ENCODE assay signal across 2 cellular contexts in genomic region chr1:152968248-152968647, GRCh38.
A peak's percentile ranks its signal among the peaks of the same experiment; 100 is the strongest.
TF ChIP-seq lines count a peak whose summit lies in the region.

No MANE protein-coding gene starts in this region.

TF ChIP-seq in K562, 482 proteins besides CTCF, POLR2A, EP300 and RAD21:
- TF ChIP-seq GATA2 (CRISPR knock-in tag; IDR thresholded peaks at IDR 0.05) (no peak), ZSCAN29 (IDR thresholded peaks at IDR 0.05) (no peak), NR2C2 (CRISPR knock-in tag; IDR thresholded peaks at IDR 0.05) (no peak), NR2C2 (tag; IDR thresholded peaks at IDR 0.05) (peak; percentile 24; the same call in 1 of the 2 replicates), ESRRA (IDR thresholded peaks at IDR 0.05; ENCODE audit: borderline replicate concordance, low read depth) (peak; percentile 53; the same call in 1 of the 2 replicates), ILF3 (IDR thresholded peaks at IDR 0.05; ENCODE audit: borderline replicate concordance) (no peak), SMARCB1 (IDR thresholded peaks at IDR 0.05; ENCODE audit: insufficient read length, low read depth) (no peak)
TF ChIP-seq in K562: peak in this region for 2.

TF ChIP-seq in GM23338, 12 proteins besides CTCF, POLR2A, EP300 and RAD21:
- TF ChIP-seq ZNF462 (CRISPR knock-in tag; IDR thresholded peaks at IDR 0.05) (no peak), JUNB (IDR thresholded peaks at IDR 0.05; ENCODE audit: unreplicated experiment) (no peak), STAT1 (IDR thresholded peaks at IDR 0.05; ENCODE audit: unreplicated experiment) (no peak), POLR2AphosphoS5 (IDR thresholded peaks at IDR 0.05; ENCODE audit: low read depth) (no peak), ZNF114 (CRISPR knock-in tag; IDR thresholded peaks at IDR 0.05) (no peak), EZH2phosphoT487 (IDR thresholded peaks at IDR 0.05; ENCODE audit: unreplicated experiment) (no peak), ZNF331 (CRISPR knock-in tag; IDR thresholded peaks at IDR 0.05; ENCODE audit: low read depth) (no peak), REST (IDR thresholded peaks at IDR 0.05; ENCODE audit: unreplicated experiment) (no peak), CREB1 (CRISPR knock-in tag; IDR thresholded peaks at IDR 0.05; ENCODE audit: low read depth) (no peak), NANOG (IDR thresholded peaks at IDR 0.05; ENCODE audit: borderline replicate concordance) (no peak), EZH2 (IDR thresholded peaks at IDR 0.05; ENCODE audit: low read depth, unreplicated experiment) (no peak), ETS1 (IDR thresholded peaks at IDR 0.05) (no peak)
